Comparison of ENCODE assay signal across 8 cellular contexts in the genomic region with DNA sequence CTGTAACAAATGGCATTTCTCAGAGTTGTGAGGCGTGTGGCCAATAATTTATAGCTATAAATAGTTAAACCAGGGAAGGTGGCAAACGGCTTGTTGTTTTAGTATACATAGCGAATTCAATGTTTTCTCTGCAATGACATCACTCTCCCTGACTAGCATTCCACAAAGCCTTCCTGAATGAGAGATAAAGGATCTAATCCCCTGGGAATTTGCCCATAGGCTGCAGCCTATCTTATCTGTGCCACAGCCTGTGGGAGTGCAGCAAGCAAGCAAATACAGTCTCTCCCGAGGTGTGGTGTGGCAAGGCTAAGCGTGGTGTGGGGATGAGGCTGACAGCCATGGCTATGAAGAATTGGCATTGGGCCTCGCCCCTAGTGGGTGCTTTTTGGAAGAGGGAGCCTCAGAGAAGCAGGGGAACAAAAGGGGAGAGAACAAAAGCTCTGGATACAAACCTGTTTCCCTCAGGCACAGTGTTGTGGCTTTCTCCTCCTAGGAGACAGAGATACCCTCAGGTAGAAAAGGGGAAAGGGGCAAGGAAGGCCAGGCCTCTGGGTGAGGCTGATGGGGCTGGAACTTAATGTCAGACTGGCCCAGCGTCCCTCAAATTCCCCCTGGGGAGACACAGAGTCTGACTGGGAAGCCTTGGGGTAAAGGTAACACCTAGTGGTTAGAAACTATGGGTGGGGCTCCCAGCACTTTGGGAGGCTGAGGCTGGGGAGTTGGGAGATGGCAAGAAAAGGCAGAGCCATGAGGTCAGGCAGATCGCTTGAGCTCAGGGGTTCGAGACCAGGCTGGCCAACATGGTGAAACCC. TPM values are rescaled to one million over a fixed set of nuclear protein-coding genes. Genes with fewer than 3 reads are reported as not detected.
DNase-seq lines count a peak whose midpoint lies in the region; ATAC-seq and TF ChIP-seq lines count a peak whose summit lies in the region.

No MANE protein-coding gene starts in this region.

- no peaks in the 10 kb centered on the region for H3K27me3 ChIP-seq in RWPE2 (ENCODE audit: insufficient read depth, poor library complexity, severe bottlenecking)

- H3K4me3 Mint-ChIP-seq in activated T-cell treated with anti-CD3 and anti-CD28 coated beads, Interleukin-2, amount 50 U/mL, for 24 hours = no peak overlapping the region

- peak overlapping the region; percentile 94 for H3K27ac ChIP-seq in RWPE2 (ENCODE audit: poor library complexity, severe bottlenecking)

- H3K4me1 ChIP-seq in RWPE2 (ENCODE audit: insufficient read depth, poor library complexity, severe bottlenecking) = peaks cover 31% of the 10 kb centered on the region

- in situ Hi-C loops in KBM-7 (cut with MboI; ENCODE audit: low pct_unique_long_range_greater_than_20kb, low sequenced_read_pairs) = no loop called here

- H3K9me3 Mint-ChIP-seq in activated T-cell treated with anti-CD3 and anti-CD28 coated beads, Interleukin-2, amount 50 U/mL, for 24 hours = no peaks in the 10 kb centered on the region

- TF ChIP-seq CTCF in RWPE2 (IDR thresholded peaks at IDR 0.05; ENCODE audit: poor library complexity, severe bottlenecking) = no peak
- no peak for TF ChIP-seq CTCF in fibroblast of pulmonary artery (IDR thresholded peaks at IDR 0.05; ENCODE audit: low read length, missing control alignments)

- peak; percentile 87 for ATAC-seq in RWPE2 (ENCODE audit: low read depth)
- ATAC-seq in HG03025 (IDR thresholded peaks at IDR 0.05; ENCODE audit: low FRiP score, unreplicated experiment) = no peak
- no peak for ATAC-seq in HG02973 (IDR thresholded peaks at IDR 0.05; ENCODE audit: unreplicated experiment)

- peak overlapping the region; percentile 75 for H3K27ac Mint-ChIP-seq in activated T-cell treated with anti-CD3 and anti-CD28 coated beads, Interleukin-2, amount 50 U/mL, for 24 hours

- no peak overlapping the region for H3K4me3 ChIP-seq in RWPE2 (ENCODE audit: severe bottlenecking)
- H3K4me3 ChIP-seq in fibroblast of pulmonary artery (replicated peaks; ENCODE audit: low read depth, low read length) = no peak overlapping the region

- H3K27me3 Mint-ChIP-seq in activated T-cell treated with anti-CD3 and anti-CD28 coated beads, Interleukin-2, amount 50 U/mL, for 24 hours = no peaks in the 10 kb centered on the region

- DNase-seq in activated T-cell treated with anti-CD3 and anti-CD28 coated beads, Interleukin-2, amount 50 U/mL, for 24 hours = no peak
- DNase-seq in activated T-cell treated with anti-CD3 and anti-CD28 coated beads, Interleukin-2, amount 50 U/mL, for 48 hours = no peak
- no peak for DNase-seq in RWPE2 (ENCODE audit: low spot score)
- DNase-seq in fibroblast of pulmonary artery (ENCODE audit: low read depth) = peak; percentile 91
- peak; percentile 62 for DNase-seq in renal cortical epithelial cell (ENCODE audit: low read depth)
- no peak for DNase-seq in KBM-7

- H3K36me3 ChIP-seq in RWPE2 (ENCODE audit: low read depth) = peaks cover 47% of the 10 kb centered on the region

- peaks cover 71% of the 10 kb centered on the region for H3K4me1 Mint-ChIP-seq in activated T-cell treated with anti-CD3 and anti-CD28 coated beads, Interleukin-2, amount 50 U/mL, for 24 hours (ENCODE audit: low read depth)

- no peaks in the 10 kb centered on the region for H3K9me3 ChIP-seq in RWPE2 (ENCODE audit: severe bottlenecking)

- peaks cover 70% of the 10 kb centered on the region for H3K36me3 Mint-ChIP-seq in activated T-cell treated with anti-CD3 and anti-CD28 coated beads, Interleukin-2, amount 50 U/mL, for 24 hours (ENCODE audit: low read depth)

RNA-seq across cellular contexts. Expression of a gene that starts 8.9 kb away (rescaled TPM):
- 526 and 548 TPM in 2 replicates for total RNA-seq in renal cortical epithelial cell

RNA-seq across cellular contexts. Expression of a gene that starts 16.5 kb away (rescaled TPM):
- 0.25 and 0.69 TPM in 2 replicates for total RNA-seq in renal cortical epithelial cell

RNA-seq across cellular contexts. Expression of a gene that starts 29.0 kb away (rescaled TPM):
- total RNA-seq in renal cortical epithelial cell = not detected in 2 replicates

RNA-seq across cellular contexts. Expression of a gene that starts 37.6 kb away (rescaled TPM):
- total RNA-seq in renal cortical epithelial cell = not detected in 2 replicates

RNA-seq across cellular contexts. Expression of a gene that starts 54.0 kb away (rescaled TPM):
- total RNA-seq in renal cortical epithelial cell = not detected in 2 replicates

Comparison
In these comparisons a context has a peak if more than half of its experiments do, and no peak if none do; other contexts are left out.
1. DNase-seq: peak in fibroblast of pulmonary artery (single experiment) and renal cortical epithelial cell (single experiment); none in activated T-cell treated with anti-CD3 and anti-CD28 coated beads, Interleukin-2, amount 50 U/mL, for 24 hours (single experiment), activated T-cell treated with anti-CD3 and anti-CD28 coated beads, Interleukin-2, amount 50 U/mL, for 48 hours (0 of 2), RWPE2 (single experiment) and KBM-7 (single experiment).